In genomic region chr7:27133409-27134157, GRCh38 we compare ENCODE assay signal across 1 cellular context.
TF ChIP-seq lines count a peak whose summit lies in the region.

No MANE protein-coding gene starts in this region.

TF ChIP-seq in HepG2, 621 proteins besides CTCF, POLR2A, EP300 and RAD21 (continued from another document and continues in another):
- TF ChIP-seq ATF2 (CRISPR knock-in tag; IDR thresholded peaks at IDR 0.05): 0 out of 2 replicates have a peak, but pooled peaks have one; percentile 37
- TF ChIP-seq ZNF354B (CRISPR knock-in tag; IDR thresholded peaks at IDR 0.05): no peak
- TF ChIP-seq ZNF382 (CRISPR knock-in tag; IDR thresholded peaks at IDR 0.05; ENCODE audit: borderline replicate concordance): no peak
- peak; percentile 80 for TF ChIP-seq GATAD2A (CRISPR knock-in tag; IDR thresholded peaks at IDR 0.05)
- TF ChIP-seq, protein P1, sequence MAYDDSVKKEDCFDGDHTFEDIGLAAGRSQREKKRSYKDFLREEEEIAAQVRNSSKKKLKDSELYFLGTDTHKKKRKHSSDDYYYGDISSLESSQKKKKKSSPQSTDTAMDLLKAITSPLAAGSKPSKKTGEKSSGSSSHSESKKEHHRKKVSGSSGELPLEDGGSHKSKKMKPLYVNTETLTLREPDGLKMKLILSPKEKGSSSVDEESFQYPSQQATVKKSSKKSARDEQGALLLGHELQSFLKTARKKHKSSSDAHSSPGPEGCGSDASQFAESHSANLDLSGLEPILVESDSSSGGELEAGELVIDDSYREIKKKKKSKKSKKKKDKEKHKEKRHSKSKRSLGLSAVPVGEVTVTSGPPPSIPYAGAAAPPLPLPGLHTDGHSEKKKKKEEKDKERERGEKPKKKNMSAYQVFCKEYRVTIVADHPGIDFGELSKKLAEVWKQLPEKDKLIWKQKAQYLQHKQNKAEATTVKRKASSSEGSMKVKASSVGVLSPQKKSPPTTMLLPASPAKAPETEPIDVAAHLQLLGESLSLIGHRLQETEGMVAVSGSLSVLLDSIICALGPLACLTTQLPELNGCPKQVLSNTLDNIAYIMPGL (CRISPR knock-in tag; IDR thresholded peaks at IDR 0.05; ENCODE audit: borderline replicate concordance in 1 of 2, low read depth in 1 of 2): peak in 1 of 2 experiments; percentile 10; a peak in 1 of 4 replicates
- TF ChIP-seq NR1H2 (CRISPR knock-in tag; IDR thresholded peaks at IDR 0.05; ENCODE audit: borderline replicate concordance, low read depth): no peak
- TF ChIP-seq SAFB2 (CRISPR knock-in tag; IDR thresholded peaks at IDR 0.05; ENCODE audit: borderline replicate concordance, low read depth): no peak
- peak; percentile 39; the same call in 1 of the 2 replicates for TF ChIP-seq ZNF614 (CRISPR knock-in tag; IDR thresholded peaks at IDR 0.05; ENCODE audit: borderline replicate concordance)
- TF ChIP-seq ZNF3 (CRISPR knock-in tag; IDR thresholded peaks at IDR 0.05): no peak
- TF ChIP-seq LCORL (IDR thresholded peaks at IDR 0.05): no peak
- peak; percentile 67; the same call in 1 of the 2 replicates for TF ChIP-seq LCORL (CRISPR knock-in tag; IDR thresholded peaks at IDR 0.05)
- no peak for TF ChIP-seq POLR2AphosphoS5 (IDR thresholded peaks at IDR 0.05; ENCODE audit: low read depth, low read length)
- TF ChIP-seq, protein P2, sequence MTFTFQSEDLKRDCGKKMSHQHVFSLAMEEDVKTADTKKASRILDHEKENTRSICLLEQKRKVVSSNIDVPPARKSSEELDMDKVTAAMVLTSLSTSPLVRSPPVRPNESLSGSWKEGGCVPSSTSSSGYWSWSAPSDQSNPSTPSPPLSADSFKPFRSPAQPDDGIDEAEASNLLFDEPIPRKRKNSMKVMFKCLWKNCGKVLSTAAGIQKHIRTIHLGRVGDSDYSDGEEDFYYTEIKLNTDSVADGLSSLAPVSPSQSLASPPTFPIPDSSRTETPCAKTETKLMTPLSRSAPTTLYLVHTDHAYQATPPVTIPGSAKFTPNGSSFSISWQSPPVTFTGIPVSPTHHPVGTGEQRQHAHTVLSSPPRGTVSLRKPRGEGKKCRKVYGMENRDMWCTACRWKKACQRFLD (CRISPR knock-in tag; IDR thresholded peaks at IDR 0.05; ENCODE audit: borderline replicate concordance): no peak
- peak; percentile 92 for TF ChIP-seq ARID5B (CRISPR knock-in tag; IDR thresholded peaks at IDR 0.05)
- no peak for TF ChIP-seq CEBPG (CRISPR knock-in tag; IDR thresholded peaks at IDR 0.05)
- no peak for TF ChIP-seq HNRNPL (IDR thresholded peaks at IDR 0.05; ENCODE audit: low read depth, low read length)
- TF ChIP-seq PHB2 (IDR thresholded peaks at IDR 0.05; ENCODE audit: partially characterized antibody): no peak
- TF ChIP-seq, protein P3, sequence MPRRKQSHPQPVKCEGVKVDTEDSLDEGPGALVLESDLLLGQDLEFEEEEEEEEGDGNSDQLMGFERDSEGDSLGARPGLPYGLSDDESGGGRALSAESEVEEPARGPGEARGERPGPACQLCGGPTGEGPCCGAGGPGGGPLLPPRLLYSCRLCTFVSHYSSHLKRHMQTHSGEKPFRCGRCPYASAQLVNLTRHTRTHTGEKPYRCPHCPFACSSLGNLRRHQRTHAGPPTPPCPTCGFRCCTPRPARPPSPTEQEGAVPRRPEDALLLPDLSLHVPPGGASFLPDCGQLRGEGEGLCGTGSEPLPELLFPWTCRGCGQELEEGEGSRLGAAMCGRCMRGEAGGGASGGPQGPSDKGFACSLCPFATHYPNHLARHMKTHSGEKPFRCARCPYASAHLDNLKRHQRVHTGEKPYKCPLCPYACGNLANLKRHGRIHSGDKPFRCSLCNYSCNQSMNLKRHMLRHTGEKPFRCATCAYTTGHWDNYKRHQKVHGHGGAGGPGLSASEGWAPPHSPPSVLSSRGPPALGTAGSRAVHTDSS (CRISPR knock-in tag; conservative IDR thresholded peaks at IDR 0.05): no peak
- no peak for TF ChIP-seq PREB (CRISPR knock-in tag; IDR thresholded peaks at IDR 0.05)
- TF ChIP-seq, protein P4, sequence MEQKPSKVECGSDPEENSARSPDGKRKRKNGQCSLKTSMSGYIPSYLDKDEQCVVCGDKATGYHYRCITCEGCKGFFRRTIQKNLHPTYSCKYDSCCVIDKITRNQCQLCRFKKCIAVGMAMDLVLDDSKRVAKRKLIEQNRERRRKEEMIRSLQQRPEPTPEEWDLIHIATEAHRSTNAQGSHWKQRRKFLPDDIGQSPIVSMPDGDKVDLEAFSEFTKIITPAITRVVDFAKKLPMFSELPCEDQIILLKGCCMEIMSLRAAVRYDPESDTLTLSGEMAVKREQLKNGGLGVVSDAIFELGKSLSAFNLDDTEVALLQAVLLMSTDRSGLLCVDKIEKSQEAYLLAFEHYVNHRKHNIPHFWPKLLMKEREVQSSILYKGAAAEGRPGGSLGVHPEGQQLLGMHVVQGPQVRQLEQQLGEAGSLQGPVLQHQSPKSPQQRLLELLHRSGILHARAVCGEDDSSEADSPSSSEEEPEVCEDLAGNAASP (CRISPR knock-in tag; IDR thresholded peaks at IDR 0.05; ENCODE audit: borderline replicate concordance): peak; percentile 75; the same call in 1 of the 2 replicates
- TF ChIP-seq CC2D1A (CRISPR knock-in tag; IDR thresholded peaks at IDR 0.05): no peak
- TF ChIP-seq XRCC5 (optimal IDR thresholded peaks at IDR 0.05; ENCODE audit: low read length): no peak
- no peak for TF ChIP-seq TRIM22 (IDR thresholded peaks at IDR 0.05)
- TF ChIP-seq, protein P5, sequence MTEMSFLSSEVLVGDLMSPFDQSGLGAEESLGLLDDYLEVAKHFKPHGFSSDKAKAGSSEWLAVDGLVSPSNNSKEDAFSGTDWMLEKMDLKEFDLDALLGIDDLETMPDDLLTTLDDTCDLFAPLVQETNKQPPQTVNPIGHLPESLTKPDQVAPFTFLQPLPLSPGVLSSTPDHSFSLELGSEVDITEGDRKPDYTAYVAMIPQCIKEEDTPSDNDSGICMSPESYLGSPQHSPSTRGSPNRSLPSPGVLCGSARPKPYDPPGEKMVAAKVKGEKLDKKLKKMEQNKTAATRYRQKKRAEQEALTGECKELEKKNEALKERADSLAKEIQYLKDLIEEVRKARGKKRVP (CRISPR knock-in tag; IDR thresholded peaks at IDR 0.05): no peak
- TF ChIP-seq, protein P6, sequence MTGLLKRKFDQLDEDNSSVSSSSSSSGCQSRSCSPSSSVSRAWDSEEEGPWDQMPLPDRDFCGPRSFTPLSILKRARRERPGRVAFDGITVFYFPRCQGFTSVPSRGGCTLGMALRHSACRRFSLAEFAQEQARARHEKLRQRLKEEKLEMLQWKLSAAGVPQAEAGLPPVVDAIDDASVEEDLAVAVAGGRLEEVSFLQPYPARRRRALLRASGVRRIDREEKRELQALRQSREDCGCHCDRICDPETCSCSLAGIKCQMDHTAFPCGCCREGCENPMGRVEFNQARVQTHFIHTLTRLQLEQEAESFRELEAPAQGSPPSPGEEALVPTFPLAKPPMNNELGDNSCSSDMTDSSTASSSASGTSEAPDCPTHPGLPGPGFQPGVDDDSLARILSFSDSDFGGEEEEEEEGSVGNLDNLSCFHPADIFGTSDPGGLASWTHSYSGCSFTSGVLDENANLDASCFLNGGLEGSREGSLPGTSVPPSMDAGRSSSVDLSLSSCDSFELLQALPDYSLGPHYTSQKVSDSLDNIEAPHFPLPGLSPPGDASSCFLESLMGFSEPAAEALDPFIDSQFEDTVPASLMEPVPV (CRISPR knock-in tag; IDR thresholded peaks at IDR 0.05): no peak
- TF ChIP-seq MAF1 (CRISPR knock-in tag; IDR thresholded peaks at IDR 0.05; ENCODE audit: borderline replicate concordance): no peak
- no peak for TF ChIP-seq TOE1 (CRISPR knock-in tag; IDR thresholded peaks at IDR 0.05)
- TF ChIP-seq SALL2 (CRISPR knock-in tag; IDR thresholded peaks at IDR 0.05): no peak
- no peak for TF ChIP-seq YY1 (IDR thresholded peaks at IDR 0.05; ENCODE audit: insufficient read depth, insufficient replicate concordance, low read depth, low read length)
- no peak for TF ChIP-seq FOXA1 (IDR thresholded peaks at IDR 0.05)
- TF ChIP-seq FOXA1 (CRISPR knock-in tag; IDR thresholded peaks at IDR 0.05): no peak
- TF ChIP-seq KLF12 (CRISPR knock-in tag; IDR thresholded peaks at IDR 0.05; ENCODE audit: borderline replicate concordance): no peak
- TF ChIP-seq HDAC2 (CRISPR knock-in tag; IDR thresholded peaks at IDR 0.05): peak; percentile 21
- TF ChIP-seq CREM (IDR thresholded peaks at IDR 0.05): peak; percentile 62; the same call in 1 of the 2 replicates
- no peak for TF ChIP-seq CREM (CRISPR knock-in tag; IDR thresholded peaks at IDR 0.05)
- TF ChIP-seq ZKSCAN8 (CRISPR knock-in tag; IDR thresholded peaks at IDR 0.05; ENCODE audit: borderline replicate concordance): no peak
- TF ChIP-seq GATAD1 (CRISPR knock-in tag; IDR thresholded peaks at IDR 0.05): no peak
- TF ChIP-seq KMT2B (CRISPR knock-in tag; IDR thresholded peaks at IDR 0.05): no peak
- peak; percentile 29; the same call in 1 of the 2 replicates for TF ChIP-seq HNF1A (IDR thresholded peaks at IDR 0.05; ENCODE audit: low read depth)
- no peak for TF ChIP-seq HNF1A (CRISPR knock-in tag; IDR thresholded peaks at IDR 0.05; ENCODE audit: borderline replicate concordance)
- TF ChIP-seq RXRB (CRISPR knock-in tag; IDR thresholded peaks at IDR 0.05; ENCODE audit: borderline replicate concordance): peak; percentile 92
